11 cellular contexts compared by ENCODE assay signal in genomic region chr10:32077896-32078295, GRCh38. TPM values are rescaled to one million over a fixed set of nuclear protein-coding genes. Genes with fewer than 3 reads are reported as not detected.
DNase-seq lines count a peak whose midpoint lies in the region; ATAC-seq and TF ChIP-seq lines count a peak whose summit lies in the region.
"Had no signal": no experiment of that assay in that cellular context is flagged by ENCODE, and none has a peak within 500 bp of the region (broad histone marks: within the 10 kb centered on the region; RNA-seq: fewer than 3 reads in every experiment).

No MANE protein-coding gene starts in this region.

- 55% methylated on average over 4 of the region's 4 CpGs for WGBS in right cardiac atrium
- 42% methylated on average over 4 of the region's 4 CpGs for WGBS in suprapubic skin

- H3K9me3 ChIP-seq in right cardiac atrium (ENCODE audit: control insufficient read depth, low read length) = no peaks in the 10 kb centered on the region
- H3K9me3 ChIP-seq in suprapubic skin = no peaks in the 10 kb centered on the region
- no peaks in the 10 kb centered on the region for H3K9me3 ChIP-seq in colonic mucosa
- H3K9me3 ChIP-seq: thoracic aorta had no signal

- peak overlapping the region; percentile 7 for H3K27ac ChIP-seq in right cardiac atrium (ENCODE audit: low read length)
- no peak overlapping the region for H3K27ac ChIP-seq in suprapubic skin
- H3K27ac ChIP-seq in colonic mucosa = no peak overlapping the region
- H3K27ac ChIP-seq: thoracic aorta had no signal

- no peak overlapping the region for H3K9ac ChIP-seq in colonic mucosa (ENCODE audit: low read depth in 2 of 2, low read length in 2 of 2)

- in situ Hi-C loops in astrocyte of the spinal cord (cut with HindIII; ENCODE audit: low sequenced_read_pairs) (no loop called here), GM13977 (cut with MboI; ENCODE audit: low pct_unique_long_range_greater_than_20kb, low sequenced_read_pairs, unreplicated experiment) (no loop called here)

- H3K4me3 ChIP-seq in astrocyte of the spinal cord (ENCODE audit: low read depth, low read length) (no peak overlapping the region), right cardiac atrium (ENCODE audit: low read length) (no peak overlapping the region), suprapubic skin (no peak overlapping the region), colonic mucosa (no peak overlapping the region)
- H3K4me3 ChIP-seq: thoracic aorta had no signal

- H3K36me3 ChIP-seq in suprapubic skin = no peaks in the 10 kb centered on the region
- no peaks in the 10 kb centered on the region for H3K36me3 ChIP-seq in colonic mucosa
- H3K36me3 ChIP-seq: thoracic aorta had no signal

- TF ChIP-seq CTCF in astrocyte of the spinal cord (IDR thresholded peaks at IDR 0.05; ENCODE audit: low read depth, low read length) (no peak), suprapubic skin (IDR thresholded peaks at IDR 0.05) (no peak), colonic mucosa (IDR thresholded peaks at IDR 0.05) (no peak), GM13977 (IDR thresholded peaks at IDR 0.05; ENCODE audit: extremely low read depth, insufficient read depth, missing control alignments) (no peak)

- H3K27me3 ChIP-seq in right cardiac atrium (ENCODE audit: control insufficient read depth, insufficient read depth) = no peaks in the 10 kb centered on the region
- no peaks in the 10 kb centered on the region for H3K27me3 ChIP-seq in suprapubic skin
- no peaks in the 10 kb centered on the region for H3K27me3 ChIP-seq in colonic mucosa

- H3K4me1 ChIP-seq in right cardiac atrium (ENCODE audit: control insufficient read depth, insufficient read depth, low read length) = no peaks in the 10 kb centered on the region
- H3K4me1 ChIP-seq in suprapubic skin = peaks cover 8% of the 10 kb centered on the region
- no peaks in the 10 kb centered on the region for H3K4me1 ChIP-seq in colonic mucosa

- no peak for TF ChIP-seq POLR2A in suprapubic skin (IDR thresholded peaks at IDR 0.05)

- intact Hi-C loops in right cardiac atrium (cut with DNase I) (no loop called here), colonic mucosa (cut with DNase I) (no loop called here)

- DNase-seq in HT1080 (ENCODE audit: low read depth) = peak; percentile 66
- DNase-seq in astrocyte of the spinal cord (ENCODE audit: low read depth, low spot score) = peak; percentile 50
- peak; percentile 58 to 65 (median 60) for DNase-seq in right cardiac atrium
- peak; percentile 71 to 80 for DNase-seq in suprapubic skin (ENCODE audit: low spot score in 2 of 2)
- DNase-seq in colonic mucosa = no peak
- DNase-seq in stimulated activated CD4-positive, alpha-beta T cell treated with anti-CD3 and anti-CD28 coated beads, Interleukin-4, amount 100 ng/mL, for 4 hours = no peak
- DNase-seq in GM13977 (ENCODE audit: low spot score) = no peak
- DNase-seq: GF-D8, natural killer cell had no signal

- ATAC-seq in right cardiac atrium (peak; percentile 64 to 81), HG02938 (IDR thresholded peaks at IDR 0.05; ENCODE audit: unreplicated experiment) (no peak)
- ATAC-seq: natural killer cell had no signal

- TF ChIP-seq EP300 in suprapubic skin (IDR thresholded peaks at IDR 0.05) = no peak

RNA-seq across cellular contexts. Expression of gene KIF5B, which starts 21.7 kb away (rescaled TPM):
- 91.1 and 96.0 TPM in 2 replicates for total RNA-seq in HT1080 (2014; rRNA removed; shearing (Covaris generic))
- polyA plus RNA-seq in HT1080 (2015; cell fraction: cytosol; rRNA removed) = 69.7 and 92.9 TPM in 2 replicates
- polyA plus RNA-seq in HT1080 (2015; cell fraction: nucleus; rRNA removed) = 88.4 and 88.9 TPM in 2 replicates
- 100 to 1,000 TPM; 134 to 169 (median 144) TPM for total RNA-seq in right cardiac atrium
- 60.3 TPM for polyA plus RNA-seq in right cardiac atrium
- total RNA-seq in suprapubic skin = 100 to 1,000 TPM in 1 of 4 donors, 10 to 100 TPM in 3; 69.6 to 104 (median 75.2) TPM
- total RNA-seq in colonic mucosa = 100 to 1,000 TPM; 119 to 153 TPM

Comparison
In these comparisons a context has a peak if more than half of its experiments do, and no peak if none do; other contexts are left out.
1. DNase-seq: peak in HT1080 (single experiment), astrocyte of the spinal cord (single experiment), right cardiac atrium (3 of 3) and suprapubic skin (2 of 2); none in colonic mucosa (single experiment), stimulated activated CD4-positive, alpha-beta T cell treated with anti-CD3 and anti-CD28 coated beads, Interleukin-4, amount 100 ng/mL, for 4 hours (0 of 2) and GM13977 (single experiment).